In the genomic region with DNA sequence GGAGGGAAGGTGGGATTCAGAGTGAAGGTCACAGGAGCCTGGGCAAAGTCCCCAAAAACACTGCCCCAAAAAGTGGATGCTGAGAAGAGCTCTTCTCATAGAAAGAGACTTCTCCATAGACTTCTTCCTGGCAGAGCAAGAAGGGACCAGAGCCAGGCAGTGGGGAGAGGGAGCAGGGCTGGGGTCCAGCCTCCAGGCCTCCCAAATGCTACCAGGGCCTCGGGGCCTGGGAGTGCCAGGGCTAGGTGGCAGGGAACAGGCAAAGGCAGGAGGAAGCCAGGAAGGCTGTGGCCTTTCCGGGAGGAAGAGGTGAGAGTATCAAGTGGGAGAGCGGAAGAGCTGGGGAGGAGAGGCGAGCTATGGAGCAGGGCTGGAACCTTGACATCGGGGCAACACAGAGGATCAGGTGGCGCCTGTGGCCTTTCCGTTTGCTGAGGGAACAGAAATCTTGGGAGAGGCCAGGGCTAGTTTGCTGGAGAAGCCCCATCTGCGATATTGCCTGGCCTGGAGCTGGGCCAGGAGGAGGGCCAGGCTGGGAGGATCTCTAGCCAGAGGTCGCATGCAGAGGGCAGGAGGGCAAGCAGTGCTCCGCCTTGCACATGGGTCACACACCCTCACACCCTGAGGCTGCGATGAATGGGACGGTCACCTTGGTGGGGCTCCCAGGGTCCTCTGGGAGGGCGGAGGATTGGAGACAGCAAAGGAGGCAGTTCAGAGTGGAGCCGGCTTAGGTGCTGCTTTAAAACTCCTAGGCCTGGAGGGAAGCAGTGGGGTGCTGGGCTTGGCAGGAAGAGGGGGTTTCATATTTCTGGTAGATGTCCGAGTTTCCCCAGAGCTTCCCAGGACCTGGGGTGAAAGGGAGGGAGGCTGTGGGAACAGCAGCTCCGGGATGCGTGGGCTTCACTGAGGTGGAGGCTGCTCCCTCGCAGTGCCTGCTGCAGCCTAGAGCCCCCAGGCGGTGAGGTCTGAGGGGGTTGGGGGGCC, we compare ENCODE assay signal across 8 cellular contexts. TPM values are rescaled to one million over a fixed set of nuclear protein-coding genes. Genes with fewer than 3 reads are reported as not detected.
DNase-seq lines count a peak whose midpoint lies in the region; TF ChIP-seq lines count a peak whose summit lies in the region.
"Had no signal": no experiment of that assay in that cellular context is flagged by ENCODE, and none has a peak within 500 bp of the region (broad histone marks: within the 10 kb centered on the region; RNA-seq: fewer than 3 reads in every experiment).

No MANE protein-coding gene starts in this region.

- no peak overlapping the region for H3K9ac ChIP-seq in HUES48 (ENCODE audit: low read depth, low read length)

- TF ChIP-seq CTCF in epithelial cell of proximal tubule (conservative IDR thresholded peaks at IDR 0.05; ENCODE audit: low read depth, low read length) (no peak), osteocyte (IDR thresholded peaks at IDR 0.05) (no peak)

- H3K27ac ChIP-seq in HUES48 (ENCODE audit: low read depth, low read length), result peak overlapping the region; percentile 15

- no peaks in the 10 kb centered on the region for H3K27me3 ChIP-seq in HUES48 (ENCODE audit: control insufficient read depth, insufficient read depth, low read length)

- H3K9me3 Mint-ChIP-seq in osteocyte (ENCODE audit: unreplicated experiment), result no peaks in the 10 kb centered on the region

- DNase-seq in epithelial cell of proximal tubule (ENCODE audit: low read depth) (no peak), osteocyte (ENCODE audit: extremely low spot score, unreplicated experiment) (no peak), SIG-M5 treated with dmso at 0.1 percent for 504 hours (lab: John Stamatoyannopoulos, UW; ENCODE audit: unreplicated experiment) (no peak), NCI-H748 (lab: John Stamatoyannopoulos, UW; ENCODE audit: unreplicated experiment) (no peak), HPDE6-E6E7 (ENCODE audit: extremely low spot score) (no peak)

- H3K4me3 Mint-ChIP-seq in osteocyte (ENCODE audit: unreplicated experiment), result no peak overlapping the region

- no peaks in the 10 kb centered on the region for H3K27me3 Mint-ChIP-seq in osteocyte (ENCODE audit: unreplicated experiment)

- no peaks in the 10 kb centered on the region for H3K9me3 ChIP-seq in HUES48 (ENCODE audit: control insufficient read depth, insufficient read depth, low read length)

- peaks cover 60% of the 10 kb centered on the region for H3K4me1 Mint-ChIP-seq in osteocyte (ENCODE audit: unreplicated experiment)

- peak overlapping the region; percentile 59 for H3K27ac Mint-ChIP-seq in osteocyte (ENCODE audit: unreplicated experiment)

- H3K36me3 ChIP-seq in HUES48 (ENCODE audit: control insufficient read depth, insufficient read depth, low read length), result no peaks in the 10 kb centered on the region

- H3K4me1 ChIP-seq in HUES48 (ENCODE audit: control insufficient read depth, insufficient read depth, low read length), result peaks cover 21% of the 10 kb centered on the region

- H3K36me3 Mint-ChIP-seq in osteocyte (ENCODE audit: unreplicated experiment), result no peaks in the 10 kb centered on the region

- H3K4me3 ChIP-seq in HUES48 (ENCODE audit: low read depth, low read length), result no peak overlapping the region
- H3K4me3 ChIP-seq in epithelial cell of proximal tubule (ENCODE audit: low read depth, low read length), result peak overlapping the region; percentile 42

RNA-seq across cellular contexts. Expression of gene SLC16A5, which starts 3.4 kb away (rescaled TPM):
- total RNA-seq in epithelial cell of proximal tubule (15.1 and 15.9 TPM in 2 replicates), osteocyte (7.0 and 7.6 TPM in 2 replicates)
- total RNA-seq: Daoy, HT1080 had no signal

RNA-seq across cellular contexts. Expression of gene ARMC7, which starts 18.6 kb away (rescaled TPM):
- total RNA-seq in epithelial cell of proximal tubule, result 8.5 and 12.3 TPM in 2 replicates
- 12.8 and 13.6 TPM in 2 replicates for total RNA-seq in osteocyte

RNA-seq across cellular contexts. Expression of gene NT5C, which starts 40.4 kb away (rescaled TPM):
- total RNA-seq in epithelial cell of proximal tubule (139 and 140 TPM in 2 replicates), osteocyte (45.6 and 48.2 TPM in 2 replicates)

RNA-seq across cellular contexts. Expression of gene KCTD2, which starts 44.1 kb away (rescaled TPM):
- total RNA-seq in epithelial cell of proximal tubule (15.8 and 19.2 TPM in 2 replicates), osteocyte (22.3 and 23.7 TPM in 2 replicates)

RNA-seq across cellular contexts. Expression of gene ATP5PD, which starts 44.4 kb away (rescaled TPM):
- total RNA-seq in epithelial cell of proximal tubule (232 and 360 TPM in 2 replicates), osteocyte (195 and 212 TPM in 2 replicates)
